Comparison of ENCODE assay signal across 13 cellular contexts in genomic region chr2:201909348-201909747, GRCh38.
DNase-seq lines count a peak whose midpoint lies in the region; ATAC-seq and TF ChIP-seq lines count a peak whose summit lies in the region.
"Had no signal": no experiment of that assay in that cellular context is flagged by ENCODE, and none has a peak within 500 bp of the region (broad histone marks: within the 10 kb centered on the region; RNA-seq: fewer than 3 reads in every experiment).

No MANE protein-coding gene starts in this region.

- 0 out of 2 replicates have a peak overlapping the region, but pooled peaks have one; percentile 20 for H3K4me2 ChIP-seq in PC-3 (ENCODE audit: low read length)

- H3K79me2 ChIP-seq in PC-3 (ENCODE audit: low read length): no peaks in the 10 kb centered on the region

- H3K27ac ChIP-seq in PC-3 (ENCODE audit: low read length) (no peak overlapping the region), ascending aorta (no peak overlapping the region)
- H3K27ac ChIP-seq: cardiac muscle cell had no signal

- no peak for ATAC-seq in PC-3
- ATAC-seq: stimulated activated naive B cell treated with anti-CD40 and anti-IgM and Interleukin-4, amounts not matched to agents 10 μg/mL and 1 μg/mL and 100 μg/mL, for 72 hours had no signal

- H3K9ac ChIP-seq in PC-3 (ENCODE audit: low read length): no peak overlapping the region

- no peaks in the 10 kb centered on the region for H3K9me3 ChIP-seq in PC-3 (ENCODE audit: low read length)
- H3K9me3 ChIP-seq in ascending aorta: no peaks in the 10 kb centered on the region

- H3K4me1 ChIP-seq in PC-3 (ENCODE audit: insufficient read depth, low read length) (no peaks in the 10 kb centered on the region), ascending aorta (no peaks in the 10 kb centered on the region)

- no peaks in the 10 kb centered on the region for H4K20me1 ChIP-seq in PC-3 (ENCODE audit: low read length)

- DNase-seq in PC-3 (peak; percentile 34), epithelial cell of esophagus (ENCODE audit: low read depth) (peak; percentile 44), renal cortical epithelial cell (ENCODE audit: low read depth) (peak; percentile 26), ascending aorta (ENCODE audit: low spot score in 2 of 2) (no peak), foreskin melanocyte (no peak), NCI-H82 treated with DMSO at 0.1 percent for 48 hours (lab: John Stamatoyannopoulos, UW; ENCODE audit: unreplicated experiment) (no peak)
- no peak for DNase-seq in stimulated activated CD4-positive, alpha-beta T cell treated with anti-CD3 and anti-CD28 coated beads, Interleukin-2, amount 100 ng/mL, for 48 hours
- DNase-seq: activated T-cell treated with anti-CD3 and anti-CD28 coated beads for 4 hours; DMS79 treated with DMSO at 0.1 percent for 48 hours; NCI-H2107; stimulated activated naive B cell treated with anti-CD40 and anti-IgM and Interleukin-4, amounts not matched to agents 10 μg/mL and 1 μg/mL and 100 μg/mL, for 72 hours had no signal

- no peaks in the 10 kb centered on the region for H3K36me3 ChIP-seq in PC-3 (ENCODE audit: low read depth, low read length)
- H3K36me3 ChIP-seq in ascending aorta: no peaks in the 10 kb centered on the region
- H3K36me3 ChIP-seq: cardiac muscle cell had no signal

- intact Hi-C loops in PC-3 (cut with micrococcal nuclease): no loop called here
- intact Hi-C loops in ascending aorta (cut with DNase I): no loop called here

- POLR2A ChIA-PET in PC-3 (lab: Charles Lee; ENCODE audit: unreplicated experiment): no interaction called here

- H3F3A ChIP-seq in PC-3 (ENCODE audit: low read length, unreplicated experiment): no peaks in the 10 kb centered on the region

- H3K27me3 ChIP-seq in PC-3 (ENCODE audit: low read length): no peaks in the 10 kb centered on the region
- no peaks in the 10 kb centered on the region for H3K27me3 ChIP-seq in ascending aorta

- TF ChIP-seq CTCF in PC-3 (conservative IDR thresholded peaks at IDR 0.05; ENCODE audit: low read depth, low read length): no peak
- TF ChIP-seq CTCF in epithelial cell of esophagus (IDR thresholded peaks at IDR 0.05; ENCODE audit: insufficient read depth, low read depth, low read length, missing control alignments): no peak
- TF ChIP-seq CTCF in ascending aorta (IDR thresholded peaks at IDR 0.05): no peak

- H2AFZ ChIP-seq in PC-3 (ENCODE audit: low read length): no peak overlapping the region

- no peaks in the 10 kb centered on the region for H3K9me2 ChIP-seq in PC-3 (replicated peaks; ENCODE audit: low read length)

- peak overlapping the region; percentile 39; the same call in 1 of the 2 replicates for H3K4me3 ChIP-seq in GM08714 (ENCODE audit: low read length)
- no peak overlapping the region for H3K4me3 ChIP-seq in PC-3 (ENCODE audit: low read length)
- no peak overlapping the region for H3K4me3 ChIP-seq in epithelial cell of esophagus (ENCODE audit: low read length)
- H3K4me3 ChIP-seq in ascending aorta: no peak overlapping the region
- H3K4me3 ChIP-seq: cardiac muscle cell had no signal

- BruUV-seq in PC-3 (replicated peaks; lab: Mats Ljungman, UMichigan): no TSS peak

- CTCF ChIA-PET in PC-3 (lab: Charles Lee): no interaction called here

Comparison
In these comparisons a context has a peak if more than half of its experiments do, and no peak if none do; other contexts are left out.
1. DNase-seq: peak in PC-3 (single experiment), epithelial cell of esophagus (single experiment) and renal cortical epithelial cell (single experiment); none in stimulated activated CD4-positive, alpha-beta T cell treated with anti-CD3 and anti-CD28 coated beads, Interleukin-2, amount 100 ng/mL, for 48 hours (0 of 2), ascending aorta (0 of 2), foreskin melanocyte (single experiment) and NCI-H82 treated with DMSO at 0.1 percent for 48 hours (single experiment).